In genomic region chr5:40240111-40240510, GRCh38 we compare ENCODE assay signal across 16 cellular contexts.
DNase-seq lines count a peak whose midpoint lies in the region; ATAC-seq and TF ChIP-seq lines count a peak whose summit lies in the region.
"Had no signal": no experiment of that assay in that cellular context is flagged by ENCODE, and none has a peak within 500 bp of the region (broad histone marks: within the 10 kb centered on the region; RNA-seq: fewer than 3 reads in every experiment).

No MANE protein-coding gene starts in this region.

- peak overlapping the region; percentile 81 to 90 for H3K27ac Mint-ChIP-seq in natural killer cell treated with Interleukin-12 subunit alpha and Interleukin-12 subunit beta and Interleukin-15 and Interleukin-18, amount 100 ng/mL, for 72 hours
- H3K27ac Mint-ChIP-seq in natural killer cell (no peak overlapping the region), immature natural killer cell (no peak overlapping the region)
- H3K27ac Mint-ChIP-seq in stimulated activated naive CD8-positive, alpha-beta T cell treated with anti-CD3 and anti-CD28 coated beads, Interleukin-15, amount 100 ng/mL, for 72 hours, result no peak overlapping the region
- H3K27ac Mint-ChIP-seq: B cell, GM23338 had no signal

- no peak for TF ChIP-seq CTCF in natural killer cell (IDR thresholded peaks at IDR 0.05)
- no peak for TF ChIP-seq CTCF in foreskin fibroblast (IDR thresholded peaks at IDR 0.05; ENCODE audit: low read depth, low read length)
- TF ChIP-seq CTCF in BE2C (IDR thresholded peaks at IDR 0.05; ENCODE audit: low read depth, low read length), result no peak

- peaks cover 10% of the 10 kb centered on the region for H3K9me3 Mint-ChIP-seq in natural killer cell treated with Interleukin-12 subunit alpha and Interleukin-12 subunit beta and Interleukin-15 and Interleukin-18, amount 100 ng/mL, for 72 hours
- H3K9me3 Mint-ChIP-seq in natural killer cell (peaks cover 0 to 3% of the 10 kb centered on the region in 2 donors), immature natural killer cell (peaks cover 0 to 10% (median 6%) of the 10 kb centered on the region in 6 donors)
- peaks cover 11% of the 10 kb centered on the region in 2 donors for H3K9me3 Mint-ChIP-seq in stimulated activated naive CD8-positive, alpha-beta T cell treated with anti-CD3 and anti-CD28 coated beads, Interleukin-15, amount 100 ng/mL, for 72 hours

- H3K4me3 ChIP-seq in foreskin fibroblast (ENCODE audit: low read depth in 1 of 2, low read length in 2 of 2), result no peak overlapping the region
- no peak overlapping the region for H3K4me3 ChIP-seq in BE2C (ENCODE audit: low read depth, low read length)
- H3K4me3 ChIP-seq: cardiac muscle cell, GM23338, pancreas, Peyer's patch had no signal

- H3K9me3 ChIP-seq in BE2C, result no peaks in the 10 kb centered on the region
- H3K9me3 ChIP-seq: pancreas had no signal

- H3K4me1 ChIP-seq in BE2C, result no peaks in the 10 kb centered on the region
- H3K4me1 ChIP-seq: pancreas, Peyer's patch had no signal

- H3K36me3 ChIP-seq in BE2C, result no peaks in the 10 kb centered on the region
- H3K36me3 ChIP-seq: cardiac muscle cell, pancreas, Peyer's patch had no signal

- H3K27me3 Mint-ChIP-seq in natural killer cell treated with Interleukin-12 subunit alpha and Interleukin-12 subunit beta and Interleukin-15 and Interleukin-18, amount 100 ng/mL, for 72 hours, result no peaks in the 10 kb centered on the region
- peaks cover 0 to 6% of the 10 kb centered on the region in 2 donors for H3K27me3 Mint-ChIP-seq in natural killer cell (ENCODE audit: low read depth in 2 of 2)
- H3K27me3 Mint-ChIP-seq in stimulated activated naive CD8-positive, alpha-beta T cell treated with anti-CD3 and anti-CD28 coated beads, Interleukin-15, amount 100 ng/mL, for 72 hours, result no peaks in the 10 kb centered on the region
- H3K27me3 Mint-ChIP-seq in immature natural killer cell (ENCODE audit: low read depth in 3 of 3), result peaks cover 0 to 3% (median 0%) of the 10 kb centered on the region in 3 donors

- peak; percentile 65 for DNase-seq in natural killer cell treated with Interleukin-12 subunit alpha and Interleukin-12 subunit beta and Interleukin-15 and Interleukin-18, amount 100 ng/mL, for 72 hours (ENCODE audit: low spot score)
- DNase-seq in natural killer cell (no peak), foreskin fibroblast (peak; percentile 59 to 77), immature natural killer cell (no peak), middle frontal gyrus (ENCODE audit: extremely low spot score, low spot score) (no peak), BE2C (no peak)
- DNase-seq in activated T-cell treated with anti-CD3 and anti-CD28 coated beads, Interleukin-2, amount 50 U/mL, for 48 hours, result peak; percentile 44 to 63
- peak in 1 of 2 donors; percentile 25 for DNase-seq in stimulated activated naive CD8-positive, alpha-beta T cell treated with anti-CD3 and anti-CD28 coated beads, Interleukin-15, amount 100 ng/mL, for 72 hours
- DNase-seq: DND-41, NCI-H1048, pancreas, Peyer's patch, T1000 had no signal

- H3K36me3 Mint-ChIP-seq in natural killer cell treated with Interleukin-12 subunit alpha and Interleukin-12 subunit beta and Interleukin-15 and Interleukin-18, amount 100 ng/mL, for 72 hours, result peaks cover 47% of the 10 kb centered on the region
- H3K36me3 Mint-ChIP-seq in natural killer cell (peaks cover 8% of the 10 kb centered on the region), immature natural killer cell (peaks cover 0 to 7% (median 4%) of the 10 kb centered on the region in 3 donors)

- H3K27me3 ChIP-seq in BE2C, result no peaks in the 10 kb centered on the region
- H3K27me3 ChIP-seq: cardiac muscle cell, pancreas, Peyer's patch had no signal

- H3K4me1 Mint-ChIP-seq in natural killer cell treated with Interleukin-12 subunit alpha and Interleukin-12 subunit beta and Interleukin-15 and Interleukin-18, amount 100 ng/mL, for 72 hours (ENCODE audit: low read depth in 2 of 2), result peaks cover 28 to 29% of the 10 kb centered on the region in 2 donors
- peaks cover 5 to 11% of the 10 kb centered on the region in 2 donors for H3K4me1 Mint-ChIP-seq in natural killer cell
- H3K4me1 Mint-ChIP-seq in stimulated activated naive CD8-positive, alpha-beta T cell treated with anti-CD3 and anti-CD28 coated beads, Interleukin-15, amount 100 ng/mL, for 72 hours, result peaks cover 7% of the 10 kb centered on the region
- H3K4me1 Mint-ChIP-seq in immature natural killer cell, result peaks cover 0 to 7% of the 10 kb centered on the region in 2 donors
- H3K4me1 Mint-ChIP-seq: B cell, GM23338 had no signal

- intact Hi-C loops in natural killer cell (cut with micrococcal nuclease), result no loop called here

- peak; percentile 88 to 95 for ATAC-seq in natural killer cell treated with Interleukin-12 subunit alpha and Interleukin-12 subunit beta and Interleukin-15 and Interleukin-18, amount 100 ng/mL, for 72 hours
- ATAC-seq in natural killer cell, result no peak
- peak; percentile 58 for ATAC-seq in stimulated activated naive CD8-positive, alpha-beta T cell treated with anti-CD3 and anti-CD28 coated beads, Interleukin-15, amount 100 ng/mL, for 72 hours
- ATAC-seq: GM23338, pancreas had no signal

- H3K4me3 Mint-ChIP-seq in natural killer cell treated with Interleukin-12 subunit alpha and Interleukin-12 subunit beta and Interleukin-15 and Interleukin-18, amount 100 ng/mL, for 72 hours, result peak overlapping the region; percentile 72
- H3K4me3 Mint-ChIP-seq in natural killer cell (no peak overlapping the region), immature natural killer cell (no peak overlapping the region)
- no peak overlapping the region for H3K4me3 Mint-ChIP-seq in stimulated activated naive CD8-positive, alpha-beta T cell treated with anti-CD3 and anti-CD28 coated beads, Interleukin-15, amount 100 ng/mL, for 72 hours
- H3K4me3 Mint-ChIP-seq: B cell, GM23338 had no signal

Comparison
In these comparisons a context has a peak if more than half of its experiments do, and no peak if none do; other contexts are left out.
1. ATAC-seq: peak in natural killer cell treated with Interleukin-12 subunit alpha and Interleukin-12 subunit beta and Interleukin-15 and Interleukin-18, amount 100 ng/mL, for 72 hours (2 of 2) and stimulated activated naive CD8-positive, alpha-beta T cell treated with anti-CD3 and anti-CD28 coated beads, Interleukin-15, amount 100 ng/mL, for 72 hours (single experiment); none in natural killer cell (0 of 3).
2. DNase-seq: peak in natural killer cell treated with Interleukin-12 subunit alpha and Interleukin-12 subunit beta and Interleukin-15 and Interleukin-18, amount 100 ng/mL, for 72 hours (single experiment), activated T-cell treated with anti-CD3 and anti-CD28 coated beads, Interleukin-2, amount 50 U/mL, for 48 hours (2 of 2) and foreskin fibroblast (2 of 2); none in natural killer cell (single experiment), immature natural killer cell (0 of 3), middle frontal gyrus (single experiment) and BE2C (single experiment).
3. H3K27ac Mint-ChIP-seq: peak in natural killer cell treated with Interleukin-12 subunit alpha and Interleukin-12 subunit beta and Interleukin-15 and Interleukin-18, amount 100 ng/mL, for 72 hours (2 of 2); none in natural killer cell (0 of 2), stimulated activated naive CD8-positive, alpha-beta T cell treated with anti-CD3 and anti-CD28 coated beads, Interleukin-15, amount 100 ng/mL, for 72 hours (0 of 2) and immature natural killer cell (0 of 6).